In the genomic region with DNA sequence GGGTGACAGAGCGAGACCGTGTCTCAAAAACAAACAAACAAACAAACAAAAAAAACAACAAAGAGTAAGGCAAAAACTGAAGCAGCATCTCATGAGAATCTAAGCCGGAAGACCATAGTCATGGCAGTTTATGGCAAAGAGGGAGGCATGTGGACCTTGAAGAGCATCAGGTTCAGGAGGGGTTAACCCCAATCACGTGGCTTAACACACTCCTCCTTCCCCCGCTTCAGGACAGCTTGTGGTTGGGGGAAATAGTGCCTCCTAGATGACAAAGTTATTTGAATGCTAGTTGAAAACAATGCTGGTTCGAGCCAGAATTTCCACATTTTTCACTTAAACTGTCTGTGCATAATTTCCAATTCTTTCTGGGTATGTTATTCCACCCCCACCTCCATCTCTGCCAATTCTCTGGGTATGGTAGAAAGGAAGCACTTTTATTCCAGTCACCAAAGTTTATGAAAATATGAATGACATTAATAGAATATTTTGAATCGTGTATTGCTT, we compare ENCODE assay signal across 21 cellular contexts. TPM values are rescaled to one million over a fixed set of nuclear protein-coding genes. Genes with fewer than 3 reads are reported as not detected.
DNase-seq lines count a peak whose midpoint lies in the region; ATAC-seq and TF ChIP-seq lines count a peak whose summit lies in the region.
"Had no signal": no experiment of that assay in that cellular context is flagged by ENCODE, and none has a peak within 500 bp of the region (broad histone marks: within the 10 kb centered on the region; RNA-seq: fewer than 3 reads in every experiment).

No MANE protein-coding gene starts in this region.

- TF ChIP-seq EP300 in Ishikawa (IDR thresholded peaks at IDR 0.05; ENCODE audit: borderline replicate concordance): no peak

- H3K27ac Mint-ChIP-seq in activated T-helper 1 cell treated with anti-CD3 and anti-CD28 coated beads, Interleukin-12 subunit alpha, Interleukin-12 subunit beta, Interleukin-2, Interleukin-4 antibody, amounts not matched to agents 30 ng/mL and 10 ng/mL and 1 ng/mL, durations not matched to agents 14 hours and 24 hours and 36 hours: no peak overlapping the region

- H3K27me3 ChIP-seq in ascending aorta: no peaks in the 10 kb centered on the region
- H3K27me3 ChIP-seq in mesendoderm (ENCODE audit: insufficient read depth, low read length, poor library complexity): no peaks in the 10 kb centered on the region
- H3K27me3 ChIP-seq: SJCRH30 had no signal

- no peak overlapping the region for H2BK15ac ChIP-seq in mesendoderm (replicated peaks; ENCODE audit: low read depth)

- no peak overlapping the region for H3K18ac ChIP-seq in mesendoderm (ENCODE audit: low read length)

- H3K36me3 ChIP-seq in ascending aorta (no peaks in the 10 kb centered on the region), mesendoderm (ENCODE audit: control insufficient read depth, insufficient read depth, low read length) (no peaks in the 10 kb centered on the region)
- H3K36me3 ChIP-seq: SJCRH30 had no signal

- H3K4me3 ChIP-seq in ascending aorta: no peak overlapping the region
- no peak overlapping the region for H3K4me3 ChIP-seq in mesendoderm (ENCODE audit: low read length)
- H3K4me3 ChIP-seq: A549, SJCRH30 had no signal

- H3K4me1 ChIP-seq in ascending aorta (peaks cover 0 to 34% of the 10 kb centered on the region in 2 donors), mesendoderm (ENCODE audit: control insufficient read depth, low read depth, low read length) (no peaks in the 10 kb centered on the region)
- H3K4me1 ChIP-seq: SJCRH30 had no signal

- no peak overlapping the region for H2BK5ac ChIP-seq in mesendoderm (ENCODE audit: low read length)

- no peak for TF ChIP-seq RAD21 in Ishikawa (IDR thresholded peaks at IDR 0.05; ENCODE audit: low read depth)

- no peak overlapping the region for H2BK120ac ChIP-seq in mesendoderm (ENCODE audit: low read depth, low read length)

- no peak overlapping the region for H3K9ac ChIP-seq in mesendoderm (ENCODE audit: low read length)

- H3K4ac ChIP-seq in mesendoderm (ENCODE audit: low read depth, low read length): no peak overlapping the region

- ATAC-seq in GM18870 (IDR thresholded peaks at IDR 0.05; ENCODE audit: unreplicated experiment): no peak
- ATAC-seq: A549, PC-3 had no signal

- no CpG with 5 or more reads among the region's 7 CpGs for WGBS in mesendoderm (ENCODE audit: extremely low coverage, insufficient coverage, low lambda C conversion rate)

- intact Hi-C loops in ascending aorta (cut with DNase I): loop anchor here (5.0 kb wide), 1 partner anchor 96 kb away; no protein-coding TSS in a partner anchor
- intact Hi-C loops in activated T-helper 1 cell treated with anti-CD3 and anti-CD28 coated beads, Interleukin-12 subunit alpha, Interleukin-12 subunit beta, Interleukin-2, Interleukin-4 antibody, amounts not matched to agents 30 ng/mL and 10 ng/mL and 1 ng/mL, durations not matched to agents 14 hours and 24 hours and 36 hours (cut with micrococcal nuclease): no loop called here

- H3K4me1 Mint-ChIP-seq in activated T-helper 1 cell treated with anti-CD3 and anti-CD28 coated beads, Interleukin-12 subunit alpha, Interleukin-12 subunit beta, Interleukin-2, Interleukin-4 antibody, amounts not matched to agents 30 ng/mL and 10 ng/mL and 1 ng/mL, durations not matched to agents 14 hours and 24 hours and 36 hours (ENCODE audit: low read depth): peaks cover 18% of the 10 kb centered on the region

- no peaks in the 10 kb centered on the region for H3K9me3 ChIP-seq in ascending aorta
- H3K9me3 ChIP-seq: A549, SJCRH30 had no signal

- no peak overlapping the region for H3K23ac ChIP-seq in mesendoderm (ENCODE audit: low read length)

- no peaks in the 10 kb centered on the region for H3K27me3 Mint-ChIP-seq in activated T-helper 1 cell treated with anti-CD3 and anti-CD28 coated beads, Interleukin-12 subunit alpha, Interleukin-12 subunit beta, Interleukin-2, Interleukin-4 antibody, amounts not matched to agents 30 ng/mL and 10 ng/mL and 1 ng/mL, durations not matched to agents 14 hours and 24 hours and 36 hours (ENCODE audit: insufficient read depth)
- H3K27me3 Mint-ChIP-seq: IgD-negative memory B cell had no signal

- H3K27ac ChIP-seq in ascending aorta (peak overlapping the region; percentile 88 to 91), mesendoderm (ENCODE audit: low read depth, low read length) (no peak overlapping the region)
- H3K27ac ChIP-seq: A549, C4-2B, RWPE1, SJCRH30 had no signal

- H3K4me2 ChIP-seq in mesendoderm (ENCODE audit: low read length): no peak overlapping the region
- H3K4me2 ChIP-seq: A549 had no signal

- TF ChIP-seq CTCF in ascending aorta (IDR thresholded peaks at IDR 0.05): no peak

- H3K79me2 ChIP-seq in mesendoderm (ENCODE audit: control insufficient read depth, insufficient read depth, low read length): no peaks in the 10 kb centered on the region

- no peaks in the 10 kb centered on the region for H3K36me3 Mint-ChIP-seq in activated T-helper 1 cell treated with anti-CD3 and anti-CD28 coated beads, Interleukin-12 subunit alpha, Interleukin-12 subunit beta, Interleukin-2, Interleukin-4 antibody, amounts not matched to agents 30 ng/mL and 10 ng/mL and 1 ng/mL, durations not matched to agents 14 hours and 24 hours and 36 hours (ENCODE audit: low read depth)
- H3K36me3 Mint-ChIP-seq: IgD-negative memory B cell had no signal

- H4K8ac ChIP-seq in mesendoderm (ENCODE audit: low read depth, low read length): no peak overlapping the region

- no peak overlapping the region for H3K4me3 Mint-ChIP-seq in activated T-helper 1 cell treated with anti-CD3 and anti-CD28 coated beads, Interleukin-12 subunit alpha, Interleukin-12 subunit beta, Interleukin-2, Interleukin-4 antibody, amounts not matched to agents 30 ng/mL and 10 ng/mL and 1 ng/mL, durations not matched to agents 14 hours and 24 hours and 36 hours
- H3K4me3 Mint-ChIP-seq: IgD-negative memory B cell had no signal

- H3K79me1 ChIP-seq in mesendoderm (ENCODE audit: low read length): no peaks in the 10 kb centered on the region

- H3K56ac ChIP-seq in mesendoderm (ENCODE audit: low read length): no peak overlapping the region

- no peak overlapping the region for H2AK5ac ChIP-seq in mesendoderm (ENCODE audit: low read length)

- H3K9me3 Mint-ChIP-seq in activated T-helper 1 cell treated with anti-CD3 and anti-CD28 coated beads, Interleukin-12 subunit alpha, Interleukin-12 subunit beta, Interleukin-2, Interleukin-4 antibody, amounts not matched to agents 30 ng/mL and 10 ng/mL and 1 ng/mL, durations not matched to agents 14 hours and 24 hours and 36 hours: no peaks in the 10 kb centered on the region
- H3K9me3 Mint-ChIP-seq: IgD-negative memory B cell had no signal

- DNase-seq in Ammon's horn (ENCODE audit: low spot score) (peak; percentile 2), ascending aorta (ENCODE audit: low spot score in 2 of 2) (no peak), mesendoderm (peak; percentile 54), T1000 (lab: John Stamatoyannopoulos, UW) (no peak)
- DNase-seq in activated CD8-positive, alpha-beta memory T cell treated with anti-CD3 and anti-CD28 coated beads, Interleukin-2, amount 50 U/mL, for 48 hours: no peak
- DNase-seq in activated T-helper 1 cell treated with anti-CD3 and anti-CD28 coated beads, Interleukin-12 subunit alpha, Interleukin-12 subunit beta, Interleukin-2, Interleukin-4 antibody, amounts not matched to agents 30 ng/mL and 10 ng/mL and 1 ng/mL, durations not matched to agents 14 hours and 24 hours and 36 hours (ENCODE audit: low spot score): no peak
- DNase-seq: DND-41, GOT3, NCI-H1436, NCI-H2029, NCI-H2171 treated with DMSO at 0.1 percent for 48 hours, NCI-H446 treated with DMSO at 0.1 percent for 48 hours, PC-3, SJCRH30 had no signal

- no peak overlapping the region for H4K5ac ChIP-seq in mesendoderm (ENCODE audit: low read length)

TF ChIP-seq in Ishikawa, 13 proteins besides CTCF, POLR2A, EP300 and RAD21 (continues in another document):
- TF ChIP-seq, protein P1, sequence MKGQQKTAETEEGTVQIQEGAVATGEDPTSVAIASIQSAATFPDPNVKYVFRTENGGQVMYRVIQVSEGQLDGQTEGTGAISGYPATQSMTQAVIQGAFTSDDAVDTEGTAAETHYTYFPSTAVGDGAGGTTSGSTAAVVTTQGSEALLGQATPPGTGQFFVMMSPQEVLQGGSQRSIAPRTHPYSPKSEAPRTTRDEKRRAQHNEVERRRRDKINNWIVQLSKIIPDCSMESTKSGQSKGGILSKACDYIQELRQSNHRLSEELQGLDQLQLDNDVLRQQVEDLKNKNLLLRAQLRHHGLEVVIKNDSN (IDR thresholded peaks at IDR 0.05): peak; percentile 37; the same call in 1 of the 2 replicates

RNA-seq across cellular contexts. Expression of gene MAP7D3, which starts 11.7 kb away (rescaled TPM):
- 7.9 TPM for total RNA-seq in ascending aorta
- polyA plus RNA-seq in mesendoderm (2013, experiment 1 of 2): 29.6 TPM
- polyA plus RNA-seq in mesendoderm (2013, experiment 2 of 2): 34.8 TPM
- 27.3 and 29.1 TPM in 2 replicates for total RNA-seq in activated T-helper 1 cell treated with anti-CD3 and anti-CD28 coated beads, Interleukin-12 subunit alpha, Interleukin-12 subunit beta, Interleukin-2, Interleukin-4 antibody, amounts not matched to agents 30 ng/mL and 10 ng/mL and 1 ng/mL, durations not matched to agents 14 hours and 24 hours and 36 hours

RNA-seq across cellular contexts. Expression of gene ADGRG4, which starts 37.9 kb away (rescaled TPM):
- 0.75 TPM for total RNA-seq in ascending aorta
- polyA plus RNA-seq in mesendoderm (2013, experiment 1 of 2): under 0.01 TPM
- polyA plus RNA-seq in mesendoderm (2013, experiment 2 of 2): under 0.01 TPM
- total RNA-seq in activated T-helper 1 cell treated with anti-CD3 and anti-CD28 coated beads, Interleukin-12 subunit alpha, Interleukin-12 subunit beta, Interleukin-2, Interleukin-4 antibody, amounts not matched to agents 30 ng/mL and 10 ng/mL and 1 ng/mL, durations not matched to agents 14 hours and 24 hours and 36 hours: not detected in 2 replicates
- total RNA-seq: HT-29, PC-3, SJCRH30 had no signal
- polyA plus RNA-seq: A549, IgD-negative memory B cell had no signal

Comparison
In these comparisons a context has a peak if more than half of its experiments do, and no peak if none do; other contexts are left out.
1. DNase-seq: peak in Ammon's horn (single experiment) and mesendoderm (single experiment); none in ascending aorta (0 of 2), activated CD8-positive, alpha-beta memory T cell treated with anti-CD3 and anti-CD28 coated beads, Interleukin-2, amount 50 U/mL, for 48 hours (single experiment), T1000 (single experiment) and activated T-helper 1 cell treated with anti-CD3 and anti-CD28 coated beads, Interleukin-12 subunit alpha, Interleukin-12 subunit beta, Interleukin-2, Interleukin-4 antibody, amounts not matched to agents 30 ng/mL and 10 ng/mL and 1 ng/mL, durations not matched to agents 14 hours and 24 hours and 36 hours (single experiment).